ENCODE assay signal across 8 cellular contexts in the genomic region with DNA sequence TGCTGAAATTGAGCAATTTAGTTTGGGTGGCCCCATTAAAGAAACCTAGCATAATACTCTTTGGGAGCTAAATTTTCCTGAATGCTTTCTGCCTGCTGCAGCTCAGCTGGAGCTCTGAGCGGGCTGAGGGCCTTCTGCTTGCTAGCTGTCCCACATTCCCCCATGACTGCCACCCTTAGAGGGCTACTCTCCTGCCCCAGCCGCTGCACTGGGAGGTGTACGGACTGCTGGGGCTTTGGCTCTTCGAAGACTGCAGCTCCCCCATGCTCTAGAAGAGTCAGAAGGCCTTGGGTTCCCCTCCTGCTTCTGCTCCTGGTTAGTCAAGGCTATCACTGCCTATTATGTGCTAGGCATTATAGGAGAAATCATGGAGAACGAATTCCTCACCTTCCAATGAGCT.
"Had no signal": no experiment of that assay in that cellular context is flagged by ENCODE, and none has a peak within 500 bp of the region (broad histone marks: within the 10 kb centered on the region; RNA-seq: fewer than 3 reads in every experiment).

No MANE protein-coding gene starts in this region.

- H3K27ac ChIP-seq: HL-60 had no signal

- H3K4me3 ChIP-seq: GM23338 had no signal

- H3K27ac Mint-ChIP-seq: GM23338, IgD-negative memory B cell had no signal

- H3K9me3 Mint-ChIP-seq: GM23338, H9, IgD-negative memory B cell had no signal

- ATAC-seq: GM23338, HepG2 had no signal

- H3K4me3 Mint-ChIP-seq: GM23338, H9, IgD-negative memory B cell had no signal

- H3K27me3 Mint-ChIP-seq: IgD-negative memory B cell had no signal

- H3K4me2 ChIP-seq: GM23338 had no signal

- H3K4me1 Mint-ChIP-seq: GM23338, H9, IgD-negative memory B cell had no signal

- DNase-seq: H9, HCEC 1CT had no signal

- FAIRE-seq: H1, H54, HepG2 had no signal

- H2AFZ ChIP-seq: GM23338 had no signal
